12 cellular contexts compared by ENCODE assay signal in the genomic region with DNA sequence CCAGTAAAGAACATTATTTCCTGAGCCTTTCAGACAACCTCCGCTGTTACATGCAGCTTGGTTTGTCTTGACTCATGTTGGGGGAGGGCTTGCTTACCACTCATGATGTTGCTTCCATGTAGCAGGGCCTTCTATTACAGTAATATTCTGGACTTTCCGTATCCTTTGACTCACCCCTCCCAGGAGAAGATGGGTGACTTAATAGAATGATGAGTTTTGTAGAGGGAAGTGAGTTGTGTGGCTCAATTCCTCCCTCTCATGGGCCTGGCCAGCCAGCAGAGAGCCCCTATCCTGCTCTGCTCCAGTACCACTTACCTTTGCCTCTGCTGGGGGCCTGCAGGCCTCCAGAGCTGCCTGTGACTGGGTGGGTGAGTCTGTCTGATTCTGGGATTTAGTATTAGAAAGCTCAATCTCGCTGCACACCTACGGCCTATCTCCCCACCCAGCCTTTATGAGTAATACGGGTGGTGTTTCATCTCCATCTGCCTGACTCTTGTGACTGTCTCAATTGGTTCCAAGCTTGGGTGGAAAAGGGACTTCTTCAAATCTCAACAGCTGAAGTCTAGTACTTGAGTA. TPM values are rescaled to one million over a fixed set of nuclear protein-coding genes. Genes with fewer than 3 reads are reported as not detected.
DNase-seq lines count a peak whose midpoint lies in the region; ATAC-seq and TF ChIP-seq lines count a peak whose summit lies in the region.
"Had no signal": no experiment of that assay in that cellular context is flagged by ENCODE, and none has a peak within 500 bp of the region (broad histone marks: within the 10 kb centered on the region; RNA-seq: fewer than 3 reads in every experiment).

No MANE protein-coding gene starts in this region.

- H3K79me2 ChIP-seq in SK-N-SH (ENCODE audit: insufficient read depth), result no peaks in the 10 kb centered on the region
- H3K79me2 ChIP-seq: hepatocyte had no signal

- H3K27me3 ChIP-seq in foreskin keratinocyte (no peaks in the 10 kb centered on the region), SK-N-SH (ENCODE audit: insufficient read depth) (no peaks in the 10 kb centered on the region)
- H3K27me3 ChIP-seq: hepatocyte, ovary had no signal

- 78% methylated on average over 5 of the region's 5 CpGs for WGBS in SK-N-SH (ENCODE audit: low lambda C conversion rate)

- H3K4me3 Mint-ChIP-seq in HFFc6, result no peak overlapping the region

- CTCF ChIA-PET in SK-N-SH (lab: Yijun Ruan, JAX), result interaction anchor here (0.7 kb wide), 1 partner anchor 18 kb away, joined by 3 read pairs; no protein-coding TSS in a partner anchor

- no peak for TF ChIP-seq EP300 in SK-N-SH (IDR thresholded peaks at IDR 0.05; ENCODE audit: borderline replicate concordance in 1 of 2, low read depth in 1 of 2, low read length in 1 of 2)

- H2AFZ ChIP-seq in SK-N-SH (ENCODE audit: low read depth), result no peak overlapping the region; the same call in 1 of the 2 replicates
- H2AFZ ChIP-seq: hepatocyte had no signal

- H4K20me1 ChIP-seq in SK-N-SH (ENCODE audit: insufficient read depth), result no peaks in the 10 kb centered on the region

- no peaks in the 10 kb centered on the region for H3K9me3 ChIP-seq in SK-N-SH
- H3K9me3 ChIP-seq: ovary had no signal

- H3K4me2 ChIP-seq in SK-N-SH, result no peak overlapping the region
- H3K4me2 ChIP-seq: hepatocyte had no signal

- H3K27ac ChIP-seq in foreskin keratinocyte (peak overlapping the region; percentile 69), SK-N-SH (ENCODE audit: low read depth in 2 of 2, low read length in 1 of 2) (no peak overlapping the region)
- H3K27ac ChIP-seq: hepatocyte, ovary had no signal

- no peaks in the 10 kb centered on the region; the same call in 1 of the 2 replicates for H3K27me3 Mint-ChIP-seq in HFFc6 (ENCODE audit: insufficient read depth)

- no peak for TF ChIP-seq CTCF in HFFc6 (IDR thresholded peaks at IDR 0.05)
- peak; percentile 53 for TF ChIP-seq CTCF in foreskin keratinocyte (conservative IDR thresholded peaks at IDR 0.05)
- TF ChIP-seq CTCF in SK-N-SH (IDR thresholded peaks at IDR 0.05), result no peak

- peak; percentile 79 for DNase-seq in HFFc6
- DNase-seq in activated T-cell treated with anti-CD3 and anti-CD28 coated beads for 4 hours, result peak; percentile 7
- DNase-seq in foreskin keratinocyte, result peak; percentile 82 to 92
- DNase-seq in stimulated activated CD4-positive, alpha-beta T cell treated with anti-CD3 and anti-CD28 coated beads, TNF-alpha, amount 100 ng/mL, for 4 hours (ENCODE audit: low read depth in 3 of 3), result peak; percentile 1 to 18 (median 10)
- no peak for DNase-seq in SK-N-SH
- DNase-seq in NCI-H748 treated with DMSO at 0.1 percent for 48 hours (lab: John Stamatoyannopoulos, UW), result no peak
- DNase-seq in NOMO-1 treated with dmso at 0.1 percent for 144 hours (lab: John Stamatoyannopoulos, UW; ENCODE audit: unreplicated experiment), result no peak
- DNase-seq: activated effector memory CD4-positive, alpha-beta T cell treated with anti-CD3 and anti-CD28 coated beads, Interleukin-2, amount 50 U/mL, for 16 hours; ovary; RPMI8226 had no signal

- ATAC-seq in foreskin keratinocyte (peak; percentile 97), HG03139 (IDR thresholded peaks at IDR 0.05; ENCODE audit: unreplicated experiment) (no peak)

- H3K27ac Mint-ChIP-seq in HFFc6, result peak overlapping the region; percentile 62

- POLR2A ChIA-PET in SK-N-SH (lab: Yijun Ruan, JAX), result no interaction called here

- TF ChIP-seq RAD21 in SK-N-SH (IDR thresholded peaks at IDR 0.05; ENCODE audit: low read length), result no peak

- H3K36me3 ChIP-seq in SK-N-SH (replicated peaks in 1 of 2; ENCODE audit: control insufficient read depth in 1 of 2, insufficient read depth in 2 of 2, low read length in 1 of 2), result no peaks in the 10 kb centered on the region
- H3K36me3 ChIP-seq: ovary had no signal

- no peaks in the 10 kb centered on the region for H3K36me3 Mint-ChIP-seq in HFFc6 (ENCODE audit: low read depth)

- no peaks in the 10 kb centered on the region for H3K4me1 ChIP-seq in foreskin keratinocyte
- no peaks in the 10 kb centered on the region; a peak in 1 of 4 replicates for H3K4me1 ChIP-seq in SK-N-SH (ENCODE audit: control insufficient read depth in 1 of 2, insufficient read depth in 2 of 2, low read depth in 1 of 2, low read length in 1 of 2)

- H3K4me3 ChIP-seq in SK-N-SH (ENCODE audit: low read depth in 2 of 2, low read length in 1 of 2), result no peak overlapping the region
- H3K4me3 ChIP-seq: hepatocyte, ovary had no signal

- no peaks in the 10 kb centered on the region for H3K9me2 ChIP-seq in SK-N-SH

- no peak overlapping the region for H3K9ac ChIP-seq in SK-N-SH

- peaks cover 8% of the 10 kb centered on the region for H3F3A ChIP-seq in SK-N-SH (replicated peaks; ENCODE audit: insufficient read depth)

- H3K4me1 Mint-ChIP-seq in HFFc6 (ENCODE audit: low read depth), result peaks cover 51% of the 10 kb centered on the region

- H3K9me3 Mint-ChIP-seq in HFFc6, result no peaks in the 10 kb centered on the region

TF ChIP-seq in SK-N-SH, 30 proteins besides CTCF, POLR2A, EP300 and RAD21:
- TF ChIP-seq YY1 (IDR thresholded peaks at IDR 0.05; ENCODE audit: low read depth), result no peak
- TF ChIP-seq TEAD4 (IDR thresholded peaks at IDR 0.05; ENCODE audit: borderline replicate concordance, insufficient read depth), result no peak
- TF ChIP-seq, protein P1, sequence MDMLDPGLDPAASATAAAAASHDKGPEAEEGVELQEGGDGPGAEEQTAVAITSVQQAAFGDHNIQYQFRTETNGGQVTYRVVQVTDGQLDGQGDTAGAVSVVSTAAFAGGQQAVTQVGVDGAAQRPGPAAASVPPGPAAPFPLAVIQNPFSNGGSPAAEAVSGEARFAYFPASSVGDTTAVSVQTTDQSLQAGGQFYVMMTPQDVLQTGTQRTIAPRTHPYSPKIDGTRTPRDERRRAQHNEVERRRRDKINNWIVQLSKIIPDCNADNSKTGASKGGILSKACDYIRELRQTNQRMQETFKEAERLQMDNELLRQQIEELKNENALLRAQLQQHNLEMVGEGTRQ (IDR thresholded peaks at IDR 0.05; ENCODE audit: borderline replicate concordance, low read depth, low read length), result no peak
- TF ChIP-seq FOXJ3 (CRISPR knock-in tag; IDR thresholded peaks at IDR 0.05), result no peak
- no peak for TF ChIP-seq TAF1 (IDR thresholded peaks at IDR 0.05; ENCODE audit: borderline replicate concordance, low read depth, low read length)
- no peak for TF ChIP-seq MEF2A (IDR thresholded peaks at IDR 0.05; ENCODE audit: borderline replicate concordance, low read depth)

RNA-seq across cellular contexts. Expression of a gene that starts 52.6 kb away (rescaled TPM):
- 10 to 100 TPM in 5 of 6 experiments, 1 to 10 TPM in 1; 7.9 to 15.7 (median 12.4) TPM for total RNA-seq in HFFc6 (2021; fragmentation: NEBNext Ultra II Directional; extraction: Animal tissue kit (Norgen Biotek cat#: 25700))
- 4.5 and 5.7 TPM in 2 replicates for total RNA-seq in foreskin keratinocyte
- polyA plus RNA-seq in foreskin keratinocyte (2.0 TPM in 2 replicates), SK-N-SH (2012; rRNA removed) (5.8 and 6.9 TPM in 2 replicates)
- 5.9 and 7.6 TPM in 2 replicates for polyA plus RNA-seq in SK-N-SH (2012; cell fraction: cytosol; rRNA removed)
- polyA plus RNA-seq in SK-N-SH (2012; cell fraction: nucleus; rRNA removed), result 5.0 and 8.3 TPM in 2 replicates

Comparison
In these comparisons a context has a peak if more than half of its experiments do, and no peak if none do; other contexts are left out.
1. DNase-seq: peak in HFFc6 (single experiment), activated T-cell treated with anti-CD3 and anti-CD28 coated beads for 4 hours (single experiment), foreskin keratinocyte (2 of 2) and stimulated activated CD4-positive, alpha-beta T cell treated with anti-CD3 and anti-CD28 coated beads, TNF-alpha, amount 100 ng/mL, for 4 hours (3 of 3); none in SK-N-SH (single experiment), NCI-H748 treated with DMSO at 0.1 percent for 48 hours (single experiment) and NOMO-1 treated with dmso at 0.1 percent for 144 hours (single experiment).